ENCODE assay signal across 1 cellular context in the genomic region with DNA sequence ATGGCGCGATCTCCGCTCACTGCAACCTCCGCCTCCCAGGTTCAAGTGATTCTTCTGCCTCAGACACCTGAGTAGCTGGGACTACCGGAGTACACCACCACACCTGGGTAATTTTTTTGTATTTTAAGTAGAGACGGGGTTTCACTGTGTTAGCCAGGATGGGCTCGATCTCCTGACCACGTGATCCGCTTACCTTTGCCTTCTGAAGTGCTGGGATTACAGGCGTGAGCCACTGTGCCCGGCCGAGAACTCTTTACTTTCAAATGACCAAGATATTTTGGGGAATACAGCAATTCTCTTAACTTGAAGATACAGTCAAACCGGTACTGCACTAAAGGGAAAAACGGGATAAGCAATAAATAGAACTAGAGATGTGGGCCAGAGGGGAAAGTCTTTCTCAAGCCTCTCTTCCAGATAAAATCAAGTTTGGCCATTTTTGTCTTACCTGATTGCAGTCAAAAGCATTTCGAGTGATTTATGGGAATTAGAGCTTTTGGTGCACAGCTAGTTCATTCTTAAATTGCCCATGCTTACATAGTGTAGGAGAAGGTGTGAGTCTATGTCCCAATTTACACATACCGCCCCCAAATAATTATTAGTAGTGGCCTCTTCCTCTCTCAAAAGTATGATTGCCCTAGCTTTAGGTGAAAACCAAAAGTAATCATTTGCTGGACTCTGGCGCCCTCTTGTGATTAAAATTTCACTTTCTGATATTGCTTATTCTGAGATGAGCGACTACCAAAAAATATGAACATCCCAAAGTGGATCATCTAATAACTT.
TF ChIP-seq lines count a peak whose summit lies in the region.

No MANE protein-coding gene starts in this region.

TF ChIP-seq in HepG2, 621 proteins besides CTCF, POLR2A, EP300 and RAD21 (continued from another document and continues in another):
- TF ChIP-seq ARID4A (CRISPR knock-in tag; IDR thresholded peaks at IDR 0.05; ENCODE audit: borderline replicate concordance) = no peak
- TF ChIP-seq, protein P1, sequence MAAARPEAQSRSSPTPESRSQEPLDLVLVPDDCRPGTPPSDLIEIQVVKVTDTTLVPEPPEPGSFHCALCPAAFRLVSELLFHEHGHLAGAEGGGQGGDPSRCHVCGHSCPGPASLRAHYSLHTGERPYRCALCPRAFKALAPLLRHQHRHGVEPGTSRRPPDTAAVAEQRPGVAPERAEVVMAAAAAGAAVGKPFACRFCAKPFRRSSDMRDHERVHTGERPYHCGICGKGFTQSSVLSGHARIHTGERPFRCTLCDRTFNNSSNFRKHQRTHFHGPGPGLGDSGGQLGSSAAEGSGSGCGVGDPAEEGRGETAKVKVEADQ (CRISPR knock-in tag; IDR thresholded peaks at IDR 0.05; ENCODE audit: borderline replicate concordance) = no peak
- no peak for TF ChIP-seq ZFP36 (IDR thresholded peaks at IDR 0.05; ENCODE audit: borderline replicate concordance, low read depth, low read length, partially characterized antibody)
- no peak for TF ChIP-seq ZNF160 (CRISPR knock-in tag; IDR thresholded peaks at IDR 0.05)
- TF ChIP-seq ZNF850 (CRISPR knock-in tag; conservative IDR thresholded peaks at IDR 0.05) = no peak
- no peak for TF ChIP-seq YEATS2 (CRISPR knock-in tag; IDR thresholded peaks at IDR 0.05; ENCODE audit: borderline replicate concordance)
- TF ChIP-seq, protein P2, sequence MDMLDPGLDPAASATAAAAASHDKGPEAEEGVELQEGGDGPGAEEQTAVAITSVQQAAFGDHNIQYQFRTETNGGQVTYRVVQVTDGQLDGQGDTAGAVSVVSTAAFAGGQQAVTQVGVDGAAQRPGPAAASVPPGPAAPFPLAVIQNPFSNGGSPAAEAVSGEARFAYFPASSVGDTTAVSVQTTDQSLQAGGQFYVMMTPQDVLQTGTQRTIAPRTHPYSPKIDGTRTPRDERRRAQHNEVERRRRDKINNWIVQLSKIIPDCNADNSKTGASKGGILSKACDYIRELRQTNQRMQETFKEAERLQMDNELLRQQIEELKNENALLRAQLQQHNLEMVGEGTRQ (IDR thresholded peaks at IDR 0.05; ENCODE audit: low read depth, low read length) = no peak
- TF ChIP-seq, protein P2 (CRISPR knock-in tag; IDR thresholded peaks at IDR 0.05; ENCODE audit: borderline replicate concordance) = no peak; the same call in 1 of the 2 replicates
- peak; percentile 40; the same call in 1 of the 2 replicates for TF ChIP-seq ZBTB33 (CRISPR knock-in tag; IDR thresholded peaks at IDR 0.05)
- no peak for TF ChIP-seq MXI1 (IDR thresholded peaks at IDR 0.05; ENCODE audit: borderline replicate concordance, low read depth, low read length)
- TF ChIP-seq CENPX (CRISPR knock-in tag; IDR thresholded peaks at IDR 0.05) = no peak
- TF ChIP-seq RORA (CRISPR knock-in tag; IDR thresholded peaks at IDR 0.05) = no peak
- no peak for TF ChIP-seq ZNF33B (CRISPR knock-in tag; IDR thresholded peaks at IDR 0.05)
- no peak for TF ChIP-seq FOXA1 (IDR thresholded peaks at IDR 0.05)
- TF ChIP-seq FOXA1 (CRISPR knock-in tag; IDR thresholded peaks at IDR 0.05) = no peak
- TF ChIP-seq STAG1 (CRISPR knock-in tag; IDR thresholded peaks at IDR 0.05) = peak; percentile 95
- no peak for TF ChIP-seq ZFP41 (CRISPR knock-in tag; IDR thresholded peaks at IDR 0.05; ENCODE audit: borderline replicate concordance)
- TF ChIP-seq, protein P3, sequence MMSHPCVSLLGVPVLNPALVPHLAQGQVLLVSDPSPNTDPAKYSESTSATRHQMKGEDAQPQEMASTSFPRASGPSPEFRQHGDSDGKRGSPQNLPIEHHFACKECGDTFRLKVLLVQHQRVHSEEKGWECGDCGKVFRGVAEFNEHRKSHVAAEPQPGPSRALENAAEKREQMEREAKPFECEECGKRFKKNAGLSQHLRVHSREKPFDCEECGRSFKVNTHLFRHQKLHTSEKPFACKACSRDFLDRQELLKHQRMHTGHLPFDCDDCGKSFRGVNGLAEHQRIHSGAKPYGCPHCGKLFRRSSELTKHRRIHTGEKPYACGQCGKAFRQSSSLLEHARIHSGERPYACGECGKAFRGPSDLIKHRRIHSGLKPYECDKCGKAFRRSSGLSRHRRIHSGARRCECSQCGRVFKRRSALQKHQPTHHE (CRISPR knock-in tag; IDR thresholded peaks at IDR 0.05; ENCODE audit: borderline replicate concordance) = no peak
- TF ChIP-seq ZFAT (CRISPR knock-in tag; conservative IDR thresholded peaks at IDR 0.05) = no peak
- TF ChIP-seq HOXA9 (CRISPR knock-in tag; IDR thresholded peaks at IDR 0.05; ENCODE audit: borderline replicate concordance) = no peak
- TF ChIP-seq ZNF639 (CRISPR knock-in tag; conservative IDR thresholded peaks at IDR 0.05) = no peak
- no peak for TF ChIP-seq KDM1A (CRISPR knock-in tag; IDR thresholded peaks at IDR 0.05)
- TF ChIP-seq ZNF776 (CRISPR knock-in tag; IDR thresholded peaks at IDR 0.05) = no peak
- peak; percentile 58; the same call in 1 of the 2 replicates for TF ChIP-seq ZNF121 (CRISPR knock-in tag; IDR thresholded peaks at IDR 0.05)
- TF ChIP-seq RBM39 (IDR thresholded peaks at IDR 0.05; ENCODE audit: low read depth, low read length, poor library complexity, severe bottlenecking) = no peak
- no peak for TF ChIP-seq NFKBIZ (CRISPR knock-in tag; IDR thresholded peaks at IDR 0.05)
- TF ChIP-seq, protein P4, sequence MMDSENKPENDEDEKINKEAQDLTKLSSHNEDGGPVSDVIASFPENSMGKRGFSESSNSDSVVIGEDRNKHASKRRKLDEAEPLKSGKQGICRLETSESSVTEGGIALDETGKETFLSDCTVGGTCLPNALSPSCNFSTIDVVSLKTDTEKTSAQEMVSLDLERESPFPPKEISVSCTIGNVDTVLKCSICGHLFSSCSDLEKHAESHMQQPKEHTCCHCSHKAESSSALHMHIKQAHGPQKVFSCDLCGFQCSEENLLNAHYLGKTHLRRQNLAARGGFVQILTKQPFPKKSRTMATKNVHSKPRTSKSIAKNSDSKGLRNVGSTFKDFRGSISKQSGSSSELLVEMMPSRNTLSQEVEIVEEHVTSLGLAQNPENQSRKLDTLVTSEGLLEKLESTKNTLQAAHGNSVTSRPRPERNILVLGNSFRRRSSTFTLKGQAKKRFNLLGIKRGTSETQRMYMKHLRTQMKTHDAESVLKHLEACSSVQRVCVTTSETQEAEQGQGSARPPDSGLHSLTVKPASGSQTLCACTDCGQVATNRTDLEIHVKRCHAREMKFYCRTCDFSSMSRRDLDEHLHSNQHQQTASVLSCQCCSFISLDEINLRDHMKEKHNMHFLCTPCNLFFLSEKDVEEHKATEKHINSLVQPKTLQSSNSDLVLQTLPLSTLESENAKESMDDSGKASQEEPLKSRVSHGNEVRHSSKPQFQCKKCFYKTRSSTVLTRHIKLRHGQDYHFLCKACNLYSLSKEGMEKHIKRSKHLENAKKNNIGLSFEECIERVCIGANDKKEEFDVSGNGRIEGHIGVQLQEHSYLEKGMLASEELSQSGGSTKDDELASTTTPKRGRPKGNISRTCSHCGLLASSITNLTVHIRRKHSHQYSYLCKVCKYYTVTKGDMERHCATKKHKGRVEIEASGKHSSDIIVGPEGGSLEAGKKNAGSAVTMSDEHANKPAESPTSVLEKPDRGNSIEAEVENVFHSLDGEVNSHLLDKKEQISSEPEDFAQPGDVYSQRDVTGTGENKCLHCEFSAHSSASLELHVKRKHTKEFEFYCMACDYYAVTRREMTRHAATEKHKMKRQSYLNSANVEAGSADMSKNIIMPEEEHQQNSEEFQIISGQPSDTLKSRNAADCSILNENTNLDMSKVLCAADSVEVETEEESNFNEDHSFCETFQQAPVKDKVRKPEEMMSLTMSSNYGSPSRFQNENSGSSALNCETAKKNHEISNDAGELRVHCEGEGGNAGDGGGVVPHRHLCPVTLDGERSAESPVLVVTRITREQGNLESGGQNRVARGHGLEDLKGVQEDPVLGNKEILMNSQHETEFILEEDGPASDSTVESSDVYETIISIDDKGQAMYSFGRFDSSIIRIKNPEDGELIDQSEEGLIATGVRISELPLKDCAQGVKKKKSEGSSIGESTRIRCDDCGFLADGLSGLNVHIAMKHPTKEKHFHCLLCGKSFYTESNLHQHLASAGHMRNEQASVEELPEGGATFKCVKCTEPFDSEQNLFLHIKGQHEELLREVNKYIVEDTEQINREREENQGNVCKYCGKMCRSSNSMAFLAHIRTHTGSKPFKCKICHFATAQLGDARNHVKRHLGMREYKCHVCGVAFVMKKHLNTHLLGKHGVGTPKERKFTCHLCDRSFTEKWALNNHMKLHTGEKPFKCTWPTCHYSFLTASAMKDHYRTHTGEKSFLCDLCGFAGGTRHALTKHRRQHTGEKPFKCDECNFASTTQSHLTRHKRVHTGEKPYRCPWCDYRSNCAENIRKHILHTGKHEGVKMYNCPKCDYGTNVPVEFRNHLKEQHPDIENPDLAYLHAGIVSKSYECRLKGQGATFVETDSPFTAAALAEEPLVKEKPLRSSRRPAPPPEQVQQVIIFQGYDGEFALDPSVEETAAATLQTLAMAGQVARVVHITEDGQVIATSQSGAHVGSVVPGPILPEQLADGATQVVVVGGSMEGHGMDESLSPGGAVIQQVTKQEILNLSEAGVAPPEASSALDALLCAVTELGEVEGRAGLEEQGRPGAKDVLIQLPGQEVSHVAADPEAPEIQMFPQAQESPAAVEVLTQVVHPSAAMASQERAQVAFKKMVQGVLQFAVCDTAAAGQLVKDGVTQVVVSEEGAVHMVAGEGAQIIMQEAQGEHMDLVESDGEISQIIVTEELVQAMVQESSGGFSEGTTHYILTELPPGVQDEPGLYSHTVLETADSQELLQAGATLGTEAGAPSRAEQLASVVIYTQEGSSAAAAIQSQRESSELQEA (CRISPR knock-in tag; IDR thresholded peaks at IDR 0.05; ENCODE audit: not compliant biosample characterization) = no peak
- TF ChIP-seq ZFP1 (CRISPR knock-in tag; IDR thresholded peaks at IDR 0.05) = no peak
- no peak for TF ChIP-seq ZNF232 (CRISPR knock-in tag; IDR thresholded peaks at IDR 0.05; ENCODE audit: borderline replicate concordance)
- no peak for TF ChIP-seq ZNF333 (CRISPR knock-in tag; IDR thresholded peaks at IDR 0.05; ENCODE audit: borderline replicate concordance)
- 0 out of 2 replicates have a peak, but pooled peaks have one; percentile 20 for TF ChIP-seq ISL2 (CRISPR knock-in tag; IDR thresholded peaks at IDR 0.05)
- TF ChIP-seq SRY (CRISPR knock-in tag; IDR thresholded peaks at IDR 0.05) = no peak
- no peak for TF ChIP-seq SRSF4 (IDR thresholded peaks at IDR 0.05; ENCODE audit: low read depth, low read length, poor library complexity, severe bottlenecking)
- TF ChIP-seq ZC3H13 (CRISPR knock-in tag; IDR thresholded peaks at IDR 0.05) = no peak
- TF ChIP-seq RAD51 (IDR thresholded peaks at IDR 0.05; ENCODE audit: borderline replicate concordance) = peak; percentile 62; the same call in 1 of the 2 replicates
- TF ChIP-seq ISX (CRISPR knock-in tag; conservative IDR thresholded peaks at IDR 0.05) = no peak
- no peak for TF ChIP-seq TMF1 (CRISPR knock-in tag; IDR thresholded peaks at IDR 0.05; ENCODE audit: low read depth)
- no peak for TF ChIP-seq POLR2G (IDR thresholded peaks at IDR 0.05; ENCODE audit: low read depth, low read length)
- no peak for TF ChIP-seq ZNF33A (CRISPR knock-in tag; IDR thresholded peaks at IDR 0.05; ENCODE audit: borderline replicate concordance)
- no peak for TF ChIP-seq HNRNPLL (IDR thresholded peaks at IDR 0.05; ENCODE audit: low read depth, low read length, poor library complexity, severe bottlenecking)
